1 cellular context compared by ENCODE assay signal in the genomic region with DNA sequence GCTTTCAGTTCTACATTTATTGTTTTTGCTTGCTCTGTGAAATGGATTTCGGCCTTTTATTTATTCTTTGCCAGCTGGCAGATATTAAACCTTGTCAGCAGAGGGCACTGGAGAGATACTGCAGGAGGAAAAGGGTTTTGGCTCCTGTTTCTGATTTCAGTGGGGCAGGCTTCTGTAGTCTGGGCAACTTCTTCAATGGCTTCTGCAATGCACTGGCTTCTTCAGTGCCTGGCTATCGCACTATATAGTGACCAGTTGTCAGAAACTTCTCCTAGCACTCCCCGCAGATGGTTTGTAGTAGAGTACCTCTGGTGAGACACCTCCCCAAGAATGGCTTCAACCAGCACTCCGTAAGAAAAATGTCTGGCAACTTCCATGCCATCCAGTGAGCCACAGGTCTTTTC.
TF ChIP-seq lines count a peak whose summit lies in the region.

No MANE protein-coding gene starts in this region.

TF ChIP-seq in GM12878, 131 proteins besides CTCF, POLR2A, EP300 and RAD21 (continued from another document):
- TF ChIP-seq, protein P1, sequence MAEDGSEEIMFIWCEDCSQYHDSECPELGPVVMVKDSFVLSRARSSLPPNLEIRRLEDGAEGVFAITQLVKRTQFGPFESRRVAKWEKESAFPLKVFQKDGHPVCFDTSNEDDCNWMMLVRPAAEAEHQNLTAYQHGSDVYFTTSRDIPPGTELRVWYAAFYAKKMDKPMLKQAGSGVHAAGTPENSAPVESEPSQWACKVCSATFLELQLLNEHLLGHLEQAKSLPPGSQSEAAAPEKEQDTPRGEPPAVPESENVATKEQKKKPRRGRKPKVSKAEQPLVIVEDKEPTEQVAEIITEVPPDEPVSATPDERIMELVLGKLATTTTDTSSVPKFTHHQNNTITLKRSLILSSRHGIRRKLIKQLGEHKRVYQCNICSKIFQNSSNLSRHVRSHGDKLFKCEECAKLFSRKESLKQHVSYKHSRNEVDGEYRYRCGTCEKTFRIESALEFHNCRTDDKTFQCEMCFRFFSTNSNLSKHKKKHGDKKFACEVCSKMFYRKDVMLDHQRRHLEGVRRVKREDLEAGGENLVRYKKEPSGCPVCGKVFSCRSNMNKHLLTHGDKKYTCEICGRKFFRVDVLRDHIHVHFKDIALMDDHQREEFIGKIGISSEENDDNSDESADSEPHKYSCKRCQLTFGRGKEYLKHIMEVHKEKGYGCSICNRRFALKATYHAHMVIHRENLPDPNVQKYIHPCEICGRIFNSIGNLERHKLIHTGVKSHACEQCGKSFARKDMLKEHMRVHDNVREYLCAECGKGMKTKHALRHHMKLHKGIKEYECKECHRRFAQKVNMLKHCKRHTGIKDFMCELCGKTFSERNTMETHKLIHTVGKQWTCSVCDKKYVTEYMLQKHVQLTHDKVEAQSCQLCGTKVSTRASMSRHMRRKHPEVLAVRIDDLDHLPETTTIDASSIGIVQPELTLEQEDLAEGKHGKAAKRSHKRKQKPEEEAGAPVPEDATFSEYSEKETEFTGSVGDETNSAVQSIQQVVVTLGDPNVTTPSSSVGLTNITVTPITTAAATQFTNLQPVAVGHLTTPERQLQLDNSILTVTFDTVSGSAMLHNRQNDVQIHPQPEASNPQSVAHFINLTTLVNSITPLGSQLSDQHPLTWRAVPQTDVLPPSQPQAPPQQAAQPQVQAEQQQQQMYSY (CRISPR knock-in tag; IDR thresholded peaks at IDR 0.05) = no peak
TF ChIP-seq in GM12878: peak in this region for 8.
